Comparison of ENCODE assay signal across 22 cellular contexts in genomic region chr12:99383258-99383657, GRCh38.
DNase-seq lines count a peak whose midpoint lies in the region; ATAC-seq, FAIRE-seq and TF ChIP-seq lines count a peak whose summit lies in the region.
"Had no signal": no experiment of that assay in that cellular context is flagged by ENCODE, and none has a peak within 500 bp of the region (broad histone marks: within the 10 kb centered on the region; RNA-seq: fewer than 3 reads in every experiment).

No MANE protein-coding gene starts in this region.

- H3K9me3 ChIP-seq in OCI-LY7 (ENCODE audit: low read length) (peaks cover 9% of the 10 kb centered on the region; the same call in 1 of the 2 replicates), pancreas (no peaks in the 10 kb centered on the region)

- ATAC-seq in GM18861 (IDR thresholded peaks at IDR 0.05; ENCODE audit: unreplicated experiment) (peak; percentile 33), HG02678 (IDR thresholded peaks at IDR 0.05; ENCODE audit: unreplicated experiment) (peak; percentile 31), HG02763 (IDR thresholded peaks at IDR 0.05; ENCODE audit: unreplicated experiment) (no peak), pancreas (no peak)
- ATAC-seq: T-helper 17 cell had no signal

- H3K36me3 ChIP-seq in OCI-LY7 (ENCODE audit: insufficient read depth, low read length): peaks cover 8% of the 10 kb centered on the region
- H3K36me3 ChIP-seq in pancreas: no peaks in the 10 kb centered on the region

- peak overlapping the region; percentile 16; the same call in 1 of the 2 replicates for H3K4me2 ChIP-seq in OCI-LY7 (ENCODE audit: low read length)
- H3K4me2 ChIP-seq: PC-9 had no signal

- H4K20me1 ChIP-seq in OCI-LY7 (ENCODE audit: insufficient read depth, low read length): no peaks in the 10 kb centered on the region

- DNase-seq in OCI-LY7 (ENCODE audit: low spot score) (peak; percentile 56), DMS53 treated with DMSO at 0.1 percent for 48 hours (lab: John Stamatoyannopoulos, UW; ENCODE audit: unreplicated experiment) (no peak), pancreas (no peak), cerebellar cortex (ENCODE audit: low spot score) (no peak)
- DNase-seq: CD4-positive, alpha-beta T cell; COR-L47; DMS79 treated with DMSO at 0.1 percent for 48 hours; H9; HFFc6; MV-4-11; NCI-H187; NCI-H2107; NCI-H446 treated with DMSO at 0.1 percent for 48 hours; NCI-H526 treated with DMSO at 0.1 percent for 48 hours; PC-9; RPMI8226; SHP77; SW 1271; T-helper 17 cell had no signal

- H3K27me3 ChIP-seq in pancreas: no peaks in the 10 kb centered on the region

- no peak for TF ChIP-seq CTCF in OCI-LY7 (conservative IDR thresholded peaks at IDR 0.05; ENCODE audit: low read length)
- no peak for TF ChIP-seq CTCF in pancreas (IDR thresholded peaks at IDR 0.05)

- no peaks in the 10 kb centered on the region for H3K9me2 ChIP-seq in OCI-LY7 (ENCODE audit: insufficient read depth, low read length)

- H3K27ac ChIP-seq in OCI-LY7 (ENCODE audit: low read depth, low read length, poor library complexity, severe bottlenecking) (peak overlapping the region; percentile 36), pancreas (no peak overlapping the region)
- H3K27ac ChIP-seq: PC-9 had no signal

- no peaks in the 10 kb centered on the region for H3K79me2 ChIP-seq in OCI-LY7 (ENCODE audit: insufficient read depth, low read depth, low read length)

- POLR2A ChIA-PET in OCI-LY7 (lab: Charles Lee): interaction anchor here (0.6 to 1.4 kb wide), 7 partner anchors 11 to 656 kb away, joined by 3 to 10 read pairs (median 5); no protein-coding TSS in a partner anchor

- WGBS in pancreas, 2 donors: 62 to 77% methylated on average over 4 of the region's 4 CpGs

- CTCF ChIA-PET in OCI-LY7 (lab: Charles Lee; ENCODE audit: unreplicated experiment): interaction anchor here (0.6 kb wide), 2 partner anchors 8 to 204 kb away, joined by 5 to 7 read pairs; no protein-coding TSS in a partner anchor

- peaks cover 42% of the 10 kb centered on the region for H3K4me1 ChIP-seq in OCI-LY7 (ENCODE audit: insufficient read depth, low read length, poor library complexity, severe bottlenecking)
- no peaks in the 10 kb centered on the region for H3K4me1 ChIP-seq in pancreas

- BruUV-seq in OCI-LY7 (replicated peaks; lab: Mats Ljungman, UMichigan): no TSS peak

- no peak for FAIRE-seq in pancreas (lab: Jason Lieb, UNC)

- H3K4me3 ChIP-seq in OCI-LY7 (ENCODE audit: low read depth, low read length, poor library complexity, severe bottlenecking) (no peak overlapping the region), pancreas (no peak overlapping the region)
- H3K4me3 ChIP-seq: PC-9 had no signal

- peak overlapping the region; percentile 71 for H2AFZ ChIP-seq in OCI-LY7 (ENCODE audit: low read length)
- H2AFZ ChIP-seq: PC-9 had no signal

- intact Hi-C loops in OCI-LY7 (cut with micrococcal nuclease; ENCODE audit: unreplicated experiment): no loop called here
- intact Hi-C loops in pancreas (cut with DNase I): no loop called here

Comparison
In these comparisons a context has a peak if more than half of its experiments do, and no peak if none do; other contexts are left out.
1. ATAC-seq: peak in GM18861 (single experiment) and HG02678 (single experiment); none in HG02763 (single experiment) and pancreas (0 of 4).